In genomic region chr6:51775942-51776860, GRCh38 we compare ENCODE assay signal across 37 cellular contexts.
"Had no signal": no experiment of that assay in that cellular context is flagged by ENCODE, and none has a peak within 500 bp of the region (broad histone marks: within the 10 kb centered on the region; RNA-seq: fewer than 3 reads in every experiment).

No MANE protein-coding gene starts in this region.

- H3K27me3 Mint-ChIP-seq: activated B cell treated with CpG ODN at 0.5 μM for 24 hours; activated CD4-positive, alpha-beta memory T cell treated with anti-CD3 and anti-CD28 coated beads, Interleukin-2, amount 10 ng/mL, durations not matched to agents 7 days and 5 days; activated CD4-positive, alpha-beta T cell treated with anti-CD3 and anti-CD28 coated beads, Interleukin-2, amount 10 ng/mL, durations not matched to agents 24 days and 14 days; activated CD8-positive, alpha-beta memory T cell treated with anti-CD3 and anti-CD28 coated beads, Interleukin-2, amount 10 ng/mL, durations not matched to agents 7 days and 5 days; activated naive CD4-positive, alpha-beta T cell treated with anti-CD3 and anti-CD28 coated beads, Interleukin-2, amount 10 ng/mL, durations not matched to agents 7 days and 5 days; activated naive CD8-positive, alpha-beta T cell; activated naive CD8-positive, alpha-beta T cell treated with anti-CD3 and anti-CD28 coated beads, Interleukin-2, amount 10 ng/mL, durations not matched to agents 7 days and 5 days; activated naive CD8-positive, alpha-beta T cell treated with anti-CD3 and anti-CD28 coated beads, Interleukin-2, amount 50 U/mL, for 24 hours; activated T-cell treated with anti-CD3 and anti-CD28 coated beads, Interleukin-2, amount 50 U/mL, for 24 hours; central memory CD8-positive, alpha-beta T cell had no signal

- H3K27ac Mint-ChIP-seq: activated B cell treated with CpG ODN at 0.5 μM for 24 hours; activated CD4-positive, alpha-beta memory T cell treated with anti-CD3 and anti-CD28 coated beads, Interleukin-2, amount 10 ng/mL, durations not matched to agents 7 days and 5 days; activated CD4-positive, alpha-beta T cell treated with anti-CD3 and anti-CD28 coated beads, Interleukin-2, amount 10 ng/mL, durations not matched to agents 24 days and 14 days; activated CD8-positive, alpha-beta memory T cell treated with anti-CD3 and anti-CD28 coated beads, Interleukin-2, amount 10 ng/mL, durations not matched to agents 7 days and 5 days; activated CD8-positive, alpha-beta T cell treated with anti-CD3 and anti-CD28 coated beads, Interleukin-2, amount 10 ng/mL, durations not matched to agents 7 days and 5 days; activated naive CD4-positive, alpha-beta T cell treated with anti-CD3 and anti-CD28 coated beads, Interleukin-2, amount 10 ng/mL, durations not matched to agents 7 days and 5 days; activated naive CD4-positive, alpha-beta T cell treated with anti-CD3 and anti-CD28 coated beads, Interleukin-2, amount 50 U/mL, for 24 hours; activated naive CD8-positive, alpha-beta T cell; activated naive CD8-positive, alpha-beta T cell treated with anti-CD3 and anti-CD28 coated beads, Interleukin-2, amount 10 ng/mL, durations not matched to agents 7 days and 5 days; activated naive CD8-positive, alpha-beta T cell treated with anti-CD3 and anti-CD28 coated beads, Interleukin-2, amount 50 U/mL, for 24 hours; activated T-cell treated with anti-CD3 and anti-CD28 coated beads, Interleukin-2, amount 50 U/mL, for 24 hours; activated T-helper 2 cell treated with anti-CD3 and anti-CD28 coated beads, Interferon-gamma antibody, Interleukin-2, Interleukin-4, amounts not matched to agents 10 μg/mL and 5 μg/mL and 100 μg/mL, durations not matched to agents 14 hours and 24 hours and 36 hours; T-helper 1 cell treated with Interleukin-12 subunit alpha and Interleukin-12 subunit beta and Interleukin-4 antibody, amounts not matched to agents 30 μg/mL and 1 μg/mL, for 36 hours; T-helper 2 cell treated with Interferon-gamma antibody and Interleukin-4, amounts not matched to agents 5 μg/mL and 100 μg/mL, for 36 hours had no signal

- H3K4me1 ChIP-seq: body of pancreas, breast epithelium had no signal

- DNase-seq: activated B cell treated with CpG ODN at 0.5 μM for 24 hours; activated CD4-positive, alpha-beta memory T cell treated with anti-CD3 and anti-CD28 coated beads, Interleukin-2, amount 10 ng/mL, durations not matched to agents 7 days and 5 days; activated CD4-positive, alpha-beta T cell treated with anti-CD3 and anti-CD28 coated beads for 4 hours; activated CD4-positive, alpha-beta T cell treated with anti-CD3 and anti-CD28 coated beads, Interleukin-2, amount 10 ng/mL, durations not matched to agents 24 days and 14 days; activated CD4-positive, alpha-beta T cell treated with anti-CD3 and anti-CD28 coated beads, Interleukin-2, amount 50 U/mL, for 48 hours; activated CD4-positive, CD25-positive, alpha-beta regulatory T cell treated with anti-CD3 and anti-CD28 coated beads, Interleukin-2, amount 50 U/mL, for 72 hours; activated CD8-positive, alpha-beta memory T cell treated with anti-CD3 and anti-CD28 coated beads for 24 hours; activated CD8-positive, alpha-beta memory T cell treated with anti-CD3 and anti-CD28 coated beads, Interleukin-2, amount 10 ng/mL, durations not matched to agents 7 days and 5 days; activated CD8-positive, alpha-beta memory T cell treated with anti-CD3 and anti-CD28 coated beads, Interleukin-2, amount 50 U/mL, for 48 hours; activated CD8-positive, alpha-beta T cell treated with anti-CD3 and anti-CD28 coated beads, Interleukin-2, amount 10 ng/mL, durations not matched to agents 7 days and 5 days; activated effector memory CD4-positive, alpha-beta T cell treated with Interleukin-2 at 50 U/mL for 16 hours; activated gamma-delta T cell; activated naive CD4-positive, alpha-beta T cell treated with anti-CD3 and anti-CD28 coated beads, Interleukin-2, amount 10 ng/mL, durations not matched to agents 7 days and 5 days; activated naive CD4-positive, alpha-beta T cell treated with Interleukin-2 at 50 U/mL for 16 hours; activated naive CD8-positive, alpha-beta T cell treated with anti-CD3 and anti-CD28 coated beads, Interleukin-2, amount 10 ng/mL, durations not matched to agents 7 days and 5 days; activated naive CD8-positive, alpha-beta T cell treated with anti-CD3 and anti-CD28 coated beads, Interleukin-2, amount 50 U/mL, for 24 hours; activated T-cell treated with anti-CD3 and anti-CD28 coated beads, Interleukin-2, amount 50 U/mL, for 24 hours; activated T-cell treated with anti-CD3 and anti-CD28 coated beads, Interleukin-2, amount 50 U/mL, for 48 hours; aorta; body of pancreas; brain microvascular endothelial cell; caudate nucleus; cerebellar nuclear complex; T-helper 1 cell; T-helper 2 cell; T-helper 9 cell had no signal

- H3K9me3 Mint-ChIP-seq: activated B cell treated with CpG ODN at 0.5 μM for 24 hours; activated CD4-positive, alpha-beta memory T cell treated with anti-CD3 and anti-CD28 coated beads, Interleukin-2, amount 10 ng/mL, durations not matched to agents 7 days and 5 days; activated CD4-positive, alpha-beta T cell treated with anti-CD3 and anti-CD28 coated beads, Interleukin-2, amount 10 ng/mL, durations not matched to agents 24 days and 14 days; activated naive CD4-positive, alpha-beta T cell treated with anti-CD3 and anti-CD28 coated beads, Interleukin-2, amount 10 ng/mL, durations not matched to agents 7 days and 5 days; activated naive CD8-positive, alpha-beta T cell treated with anti-CD3 and anti-CD28 coated beads, Interleukin-2, amount 10 ng/mL, durations not matched to agents 7 days and 5 days; activated naive CD8-positive, alpha-beta T cell treated with anti-CD3 and anti-CD28 coated beads, Interleukin-2, amount 50 U/mL, for 24 hours; activated T-cell treated with anti-CD3 and anti-CD28 coated beads, Interleukin-2, amount 50 U/mL, for 24 hours; activated T-helper 2 cell treated with anti-CD3 and anti-CD28 coated beads, Interferon-gamma antibody, Interleukin-2, Interleukin-4, amounts not matched to agents 10 μg/mL and 5 μg/mL and 100 μg/mL, durations not matched to agents 14 hours and 24 hours and 36 hours; central memory CD8-positive, alpha-beta T cell; T-helper 1 cell treated with Interleukin-12 subunit alpha and Interleukin-12 subunit beta and Interleukin-4 antibody, amounts not matched to agents 30 μg/mL and 1 μg/mL, for 36 hours; T-helper 2 cell treated with Interferon-gamma antibody and Interleukin-4, amounts not matched to agents 5 μg/mL and 100 μg/mL, for 36 hours had no signal

- ATAC-seq: activated CD8-positive, alpha-beta memory T cell treated with anti-CD3 and anti-CD28 coated beads, Interleukin-2, amount 10 ng/mL, durations not matched to agents 7 days and 5 days; activated CD8-positive, alpha-beta T cell treated with anti-CD3 and anti-CD28 coated beads, Interleukin-2, amount 10 ng/mL, durations not matched to agents 7 days and 5 days; activated naive CD8-positive, alpha-beta T cell treated with anti-CD3 and anti-CD28 coated beads, Interleukin-2, amount 50 U/mL, for 24 hours; body of pancreas had no signal

- H3K27ac ChIP-seq: body of pancreas, brain microvascular endothelial cell, breast epithelium, cardiac muscle cell, VCaP had no signal

- H3K36me3 ChIP-seq: brain microvascular endothelial cell, breast epithelium, cardiac muscle cell had no signal

- H3K4me3 ChIP-seq: body of pancreas, breast epithelium, cardiac muscle cell had no signal

- FAIRE-seq: astrocyte, TTC549 had no signal

- H3K4me1 Mint-ChIP-seq: activated B cell treated with CpG ODN at 0.5 μM for 24 hours; activated CD4-positive, alpha-beta memory T cell treated with anti-CD3 and anti-CD28 coated beads, Interleukin-2, amount 10 ng/mL, durations not matched to agents 7 days and 5 days; activated CD4-positive, alpha-beta T cell treated with anti-CD3 and anti-CD28 coated beads, Interleukin-2, amount 10 ng/mL, durations not matched to agents 24 days and 14 days; activated CD8-positive, alpha-beta memory T cell treated with anti-CD3 and anti-CD28 coated beads, Interleukin-2, amount 10 ng/mL, durations not matched to agents 7 days and 5 days; activated naive CD4-positive, alpha-beta T cell treated with anti-CD3 and anti-CD28 coated beads, Interleukin-2, amount 10 ng/mL, durations not matched to agents 7 days and 5 days; activated naive CD4-positive, alpha-beta T cell treated with anti-CD3 and anti-CD28 coated beads, Interleukin-2, amount 50 U/mL, for 24 hours; activated naive CD8-positive, alpha-beta T cell treated with anti-CD3 and anti-CD28 coated beads, Interleukin-2, amount 10 ng/mL, durations not matched to agents 7 days and 5 days; activated naive CD8-positive, alpha-beta T cell treated with anti-CD3 and anti-CD28 coated beads, Interleukin-2, amount 50 U/mL, for 24 hours; central memory CD8-positive, alpha-beta T cell had no signal

- H3K9me3 ChIP-seq: body of pancreas, breast epithelium had no signal

- H3K27me3 ChIP-seq: body of pancreas, brain microvascular endothelial cell, breast epithelium, cardiac muscle cell had no signal

- H3K4me3 Mint-ChIP-seq: activated B cell treated with CpG ODN at 0.5 μM for 24 hours; activated CD4-positive, alpha-beta memory T cell treated with anti-CD3 and anti-CD28 coated beads, Interleukin-2, amount 10 ng/mL, durations not matched to agents 7 days and 5 days; activated CD4-positive, alpha-beta T cell treated with anti-CD3 and anti-CD28 coated beads, Interleukin-2, amount 10 ng/mL, durations not matched to agents 24 days and 14 days; activated CD8-positive, alpha-beta memory T cell treated with anti-CD3 and anti-CD28 coated beads, Interleukin-2, amount 10 ng/mL, durations not matched to agents 7 days and 5 days; activated CD8-positive, alpha-beta T cell treated with anti-CD3 and anti-CD28 coated beads, Interleukin-2, amount 10 ng/mL, durations not matched to agents 7 days and 5 days; activated naive CD4-positive, alpha-beta T cell treated with anti-CD3 and anti-CD28 coated beads, Interleukin-2, amount 10 ng/mL, durations not matched to agents 7 days and 5 days; activated naive CD4-positive, alpha-beta T cell treated with anti-CD3 and anti-CD28 coated beads, Interleukin-2, amount 50 U/mL, for 24 hours; activated naive CD8-positive, alpha-beta T cell; activated naive CD8-positive, alpha-beta T cell treated with anti-CD3 and anti-CD28 coated beads, Interleukin-2, amount 10 ng/mL, durations not matched to agents 7 days and 5 days; activated naive CD8-positive, alpha-beta T cell treated with anti-CD3 and anti-CD28 coated beads, Interleukin-2, amount 50 U/mL, for 24 hours; activated T-cell treated with anti-CD3 and anti-CD28 coated beads, Interleukin-2, amount 50 U/mL, for 24 hours; central memory CD8-positive, alpha-beta T cell; T-helper 1 cell treated with Interleukin-12 subunit alpha and Interleukin-12 subunit beta and Interleukin-4 antibody, amounts not matched to agents 30 μg/mL and 1 μg/mL, for 36 hours; T-helper 2 cell treated with Interferon-gamma antibody and Interleukin-4, amounts not matched to agents 5 μg/mL and 100 μg/mL, for 36 hours had no signal

- H3K36me3 Mint-ChIP-seq: activated CD8-positive, alpha-beta memory T cell treated with anti-CD3 and anti-CD28 coated beads, Interleukin-2, amount 10 ng/mL, durations not matched to agents 7 days and 5 days; activated naive CD4-positive, alpha-beta T cell treated with anti-CD3 and anti-CD28 coated beads, Interleukin-2, amount 10 ng/mL, durations not matched to agents 7 days and 5 days; activated naive CD4-positive, alpha-beta T cell treated with anti-CD3 and anti-CD28 coated beads, Interleukin-2, amount 50 U/mL, for 24 hours; activated naive CD8-positive, alpha-beta T cell; activated naive CD8-positive, alpha-beta T cell treated with anti-CD3 and anti-CD28 coated beads, Interleukin-2, amount 10 ng/mL, durations not matched to agents 7 days and 5 days had no signal
